Comparison of ENCODE assay signal across 19 cellular contexts in the genomic region with DNA sequence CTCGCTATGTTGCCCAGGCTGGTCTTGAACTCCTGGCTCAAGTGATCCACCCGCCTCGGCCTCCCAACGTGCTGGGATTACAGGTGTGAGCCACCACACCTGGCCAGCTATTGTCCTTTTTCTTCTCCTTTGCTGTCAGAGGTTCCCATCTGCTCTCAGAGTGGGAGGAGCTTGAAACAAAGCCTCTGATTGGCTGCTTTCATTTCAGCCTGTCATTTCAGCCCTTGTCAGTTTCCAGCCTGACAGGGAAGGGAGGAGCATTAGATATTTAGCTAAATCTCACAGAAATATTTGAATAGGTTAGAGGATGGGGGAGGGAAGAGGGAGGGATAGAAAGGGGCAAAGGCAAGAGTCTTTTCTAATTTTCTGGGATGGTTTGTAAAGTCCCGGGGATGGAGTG. TPM values are rescaled to one million over a fixed set of nuclear protein-coding genes. Genes with fewer than 3 reads are reported as not detected.
DNase-seq lines count a peak whose midpoint lies in the region; ATAC-seq and TF ChIP-seq lines count a peak whose summit lies in the region.
"Had no signal": no experiment of that assay in that cellular context is flagged by ENCODE, and none has a peak within 500 bp of the region (broad histone marks: within the 10 kb centered on the region; RNA-seq: fewer than 3 reads in every experiment).

No MANE protein-coding gene starts in this region.

- no peaks in the 10 kb centered on the region for H3K36me3 ChIP-seq in GM23338 (ENCODE audit: insufficient read depth)

- H3K4me1 Mint-ChIP-seq in GM23338, result peaks cover 5% of the 10 kb centered on the region; the same call in 2 of the 3 replicates
- H3K4me1 Mint-ChIP-seq: CD4-positive, CD25-positive, alpha-beta regulatory T cell had no signal

- H3K9me3 Mint-ChIP-seq in GM23338, result no peaks in the 10 kb centered on the region

- no peaks in the 10 kb centered on the region for H4K20me1 ChIP-seq in GM23338 (replicated peaks; ENCODE audit: insufficient read depth)

- no peaks in the 10 kb centered on the region for H3K9me2 ChIP-seq in GM23338 (ENCODE audit: insufficient read depth)

- H3K4me2 ChIP-seq in GM23338, result no peak overlapping the region

- H2AFZ ChIP-seq in GM23338, result no peak overlapping the region
- H2AFZ ChIP-seq: GM23248 had no signal

- H3K27ac ChIP-seq in GM23338 (ENCODE audit: low read depth), result no peak overlapping the region
- H3K27ac ChIP-seq: GM23248 had no signal

- H3F3A ChIP-seq in GM23338 (replicated peaks; ENCODE audit: low read depth), result no peaks in the 10 kb centered on the region

- no peak overlapping the region for H3K27ac Mint-ChIP-seq in GM23338
- H3K27ac Mint-ChIP-seq: CD4-positive, CD25-positive, alpha-beta regulatory T cell had no signal

- DNase-seq in Daoy (ENCODE audit: low read depth), result peak; percentile 23
- peak; percentile 44 for DNase-seq in GM23338 (ENCODE audit: low spot score)
- peak; percentile 15 for DNase-seq in NCI-H69 (lab: John Stamatoyannopoulos, UW)
- DNase-seq in germinal center (ENCODE audit: low spot score), result peak; percentile 22
- DNase-seq in NK-92 (lab: John Stamatoyannopoulos, UW; ENCODE audit: unreplicated experiment), result no peak
- no peak for DNase-seq in left lobe of liver (ENCODE audit: low spot score)
- DNase-seq in NCI-H1092 treated with DMSO at 0.1 percent for 48 hours (lab: John Stamatoyannopoulos, UW), result no peak
- DNase-seq: Caco-2; CD4-positive, CD25-positive, alpha-beta regulatory T cell; DMS53; GM23248; MM.1S; NCI-H187 treated with DMSO at 0.1 percent for 48 hours; NCI-H446 treated with DMSO at 0.1 percent for 48 hours; NCI-H748 treated with DMSO at 0.1 percent for 48 hours; SHP77; SW 1271 had no signal

- 0 out of 2 replicates have a peak, but pooled peaks cover 3% of the 10 kb centered on the region for H3K27me3 ChIP-seq in GM23338 (ENCODE audit: insufficient read depth)

- no peak overlapping the region for H3K4me3 ChIP-seq in GM23338
- H3K4me3 ChIP-seq: GM12878, GM23248 had no signal

- no peak for TF ChIP-seq CTCF in GM23338 (conservative IDR thresholded peaks at IDR 0.05; ENCODE audit: low read depth in 2 of 2)

- ATAC-seq in GM23338 (no peak), left lobe of liver (no peak)
- ATAC-seq: GM12878 had no signal

- H3K27me3 Mint-ChIP-seq in GM23338 (ENCODE audit: insufficient read depth, low read depth, poor library complexity), result no peaks in the 10 kb centered on the region

- no peaks in the 10 kb centered on the region for H3K4me1 ChIP-seq in GM23338 (ENCODE audit: insufficient read depth)
- H3K4me1 ChIP-seq: Caco-2 had no signal

- H3K36me3 Mint-ChIP-seq in GM23338 (ENCODE audit: low read depth), result no peaks in the 10 kb centered on the region
- H3K36me3 Mint-ChIP-seq: CD4-positive, CD25-positive, alpha-beta regulatory T cell had no signal

- no peak overlapping the region for H3K4me3 Mint-ChIP-seq in GM23338
- H3K4me3 Mint-ChIP-seq: CD4-positive, CD25-positive, alpha-beta regulatory T cell had no signal

- H3K79me2 ChIP-seq in GM23338 (replicated peaks; ENCODE audit: insufficient read depth), result no peaks in the 10 kb centered on the region

TF ChIP-seq in GM23338, 12 proteins besides CTCF, POLR2A, EP300 and RAD21 (continues in another document):
- TF ChIP-seq, protein P1, sequence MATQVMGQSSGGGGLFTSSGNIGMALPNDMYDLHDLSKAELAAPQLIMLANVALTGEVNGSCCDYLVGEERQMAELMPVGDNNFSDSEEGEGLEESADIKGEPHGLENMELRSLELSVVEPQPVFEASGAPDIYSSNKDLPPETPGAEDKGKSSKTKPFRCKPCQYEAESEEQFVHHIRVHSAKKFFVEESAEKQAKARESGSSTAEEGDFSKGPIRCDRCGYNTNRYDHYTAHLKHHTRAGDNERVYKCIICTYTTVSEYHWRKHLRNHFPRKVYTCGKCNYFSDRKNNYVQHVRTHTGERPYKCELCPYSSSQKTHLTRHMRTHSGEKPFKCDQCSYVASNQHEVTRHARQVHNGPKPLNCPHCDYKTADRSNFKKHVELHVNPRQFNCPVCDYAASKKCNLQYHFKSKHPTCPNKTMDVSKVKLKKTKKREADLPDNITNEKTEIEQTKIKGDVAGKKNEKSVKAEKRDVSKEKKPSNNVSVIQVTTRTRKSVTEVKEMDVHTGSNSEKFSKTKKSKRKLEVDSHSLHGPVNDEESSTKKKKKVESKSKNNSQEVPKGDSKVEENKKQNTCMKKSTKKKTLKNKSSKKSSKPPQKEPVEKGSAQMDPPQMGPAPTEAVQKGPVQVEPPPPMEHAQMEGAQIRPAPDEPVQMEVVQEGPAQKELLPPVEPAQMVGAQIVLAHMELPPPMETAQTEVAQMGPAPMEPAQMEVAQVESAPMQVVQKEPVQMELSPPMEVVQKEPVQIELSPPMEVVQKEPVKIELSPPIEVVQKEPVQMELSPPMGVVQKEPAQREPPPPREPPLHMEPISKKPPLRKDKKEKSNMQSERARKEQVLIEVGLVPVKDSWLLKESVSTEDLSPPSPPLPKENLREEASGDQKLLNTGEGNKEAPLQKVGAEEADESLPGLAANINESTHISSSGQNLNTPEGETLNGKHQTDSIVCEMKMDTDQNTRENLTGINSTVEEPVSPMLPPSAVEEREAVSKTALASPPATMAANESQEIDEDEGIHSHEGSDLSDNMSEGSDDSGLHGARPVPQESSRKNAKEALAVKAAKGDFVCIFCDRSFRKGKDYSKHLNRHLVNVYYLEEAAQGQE (IDR thresholded peaks at IDR 0.05; ENCODE audit: unreplicated experiment), result no peak
- no peak for TF ChIP-seq EZH2phosphoT487 (IDR thresholded peaks at IDR 0.05; ENCODE audit: unreplicated experiment)
- TF ChIP-seq ZNF331 (CRISPR knock-in tag; IDR thresholded peaks at IDR 0.05; ENCODE audit: low read depth), result no peak
- no peak for TF ChIP-seq JUNB (IDR thresholded peaks at IDR 0.05; ENCODE audit: unreplicated experiment)
- no peak for TF ChIP-seq CREB1 (CRISPR knock-in tag; IDR thresholded peaks at IDR 0.05; ENCODE audit: low read depth)
- no peak for TF ChIP-seq ZNF114 (CRISPR knock-in tag; IDR thresholded peaks at IDR 0.05)
- no peak for TF ChIP-seq STAT1 (IDR thresholded peaks at IDR 0.05; ENCODE audit: unreplicated experiment)
- TF ChIP-seq POLR2AphosphoS5 (IDR thresholded peaks at IDR 0.05; ENCODE audit: low read depth), result no peak
- no peak for TF ChIP-seq NANOG (IDR thresholded peaks at IDR 0.05; ENCODE audit: borderline replicate concordance)

RNA-seq across cellular contexts. Expression of a gene that starts 8.7 kb away (rescaled TPM):
- total RNA-seq in Daoy (2014; rRNA removed; shearing (Covaris generic)), result not detected in 2 replicates
- not detected in 2 replicates for total RNA-seq in GM23338 (2014; rRNA removed; shearing (Covaris generic))
- not detected in 2 replicates for polyA plus RNA-seq in GM23338 (2016; fragmentation: Nextera tagmentation; extraction: Ambion mirVana)
- not detected for total RNA-seq in left lobe of liver
- total RNA-seq: Caco-2; CD4-positive, CD25-positive, alpha-beta regulatory T cell; GM12878; GM23248; T-helper 2 cell treated with Interferon-gamma antibody and Interleukin-4, amounts not matched to agents 100 ng/mL and 5 ng/mL, for 36 hours had no signal
- polyA plus RNA-seq: CD4-positive, CD25-positive, alpha-beta regulatory T cell; GM12878; GM23248 had no signal

RNA-seq across cellular contexts. Expression of a gene that starts 39.5 kb away (rescaled TPM):
- total RNA-seq in Daoy (2014; rRNA removed; shearing (Covaris generic)), result not detected in 2 replicates
- total RNA-seq in GM23338 (2014; rRNA removed; shearing (Covaris generic)), result not detected in 2 replicates
- polyA plus RNA-seq in GM23338 (2016; fragmentation: Nextera tagmentation; extraction: Ambion mirVana), result not detected in 2 replicates
- total RNA-seq in left lobe of liver, result not detected
- total RNA-seq: Caco-2; CD4-positive, CD25-positive, alpha-beta regulatory T cell; GM12878; GM23248; T-helper 2 cell treated with Interferon-gamma antibody and Interleukin-4, amounts not matched to agents 100 ng/mL and 5 ng/mL, for 36 hours had no signal
- polyA plus RNA-seq: CD4-positive, CD25-positive, alpha-beta regulatory T cell; GM12878; GM23248 had no signal

RNA-seq across cellular contexts. Expression of a gene that starts 54.9 kb away (rescaled TPM):
- not detected in 2 replicates for total RNA-seq in Daoy (2014; rRNA removed; shearing (Covaris generic))
- total RNA-seq in GM23338 (2014; rRNA removed; shearing (Covaris generic)), result 0.14 TPM in 1 of 2 replicates, not detected in the other
- polyA plus RNA-seq in GM23338 (2016; fragmentation: Nextera tagmentation; extraction: Ambion mirVana), result 0.30 and 0.44 TPM in 2 replicates
- total RNA-seq in left lobe of liver, result not detected
- total RNA-seq: Caco-2; CD4-positive, CD25-positive, alpha-beta regulatory T cell; GM12878; GM23248; T-helper 2 cell treated with Interferon-gamma antibody and Interleukin-4, amounts not matched to agents 100 ng/mL and 5 ng/mL, for 36 hours had no signal
- polyA plus RNA-seq: CD4-positive, CD25-positive, alpha-beta regulatory T cell; GM12878; GM23248 had no signal

Comparison
In these comparisons a context has a peak if more than half of its experiments do, and no peak if none do; other contexts are left out.
1. DNase-seq: peak in Daoy (single experiment), GM23338 (single experiment), NCI-H69 (single experiment) and germinal center (single experiment); none in NK-92 (single experiment), left lobe of liver (single experiment) and NCI-H1092 treated with DMSO at 0.1 percent for 48 hours (single experiment).